In the genomic region with DNA sequence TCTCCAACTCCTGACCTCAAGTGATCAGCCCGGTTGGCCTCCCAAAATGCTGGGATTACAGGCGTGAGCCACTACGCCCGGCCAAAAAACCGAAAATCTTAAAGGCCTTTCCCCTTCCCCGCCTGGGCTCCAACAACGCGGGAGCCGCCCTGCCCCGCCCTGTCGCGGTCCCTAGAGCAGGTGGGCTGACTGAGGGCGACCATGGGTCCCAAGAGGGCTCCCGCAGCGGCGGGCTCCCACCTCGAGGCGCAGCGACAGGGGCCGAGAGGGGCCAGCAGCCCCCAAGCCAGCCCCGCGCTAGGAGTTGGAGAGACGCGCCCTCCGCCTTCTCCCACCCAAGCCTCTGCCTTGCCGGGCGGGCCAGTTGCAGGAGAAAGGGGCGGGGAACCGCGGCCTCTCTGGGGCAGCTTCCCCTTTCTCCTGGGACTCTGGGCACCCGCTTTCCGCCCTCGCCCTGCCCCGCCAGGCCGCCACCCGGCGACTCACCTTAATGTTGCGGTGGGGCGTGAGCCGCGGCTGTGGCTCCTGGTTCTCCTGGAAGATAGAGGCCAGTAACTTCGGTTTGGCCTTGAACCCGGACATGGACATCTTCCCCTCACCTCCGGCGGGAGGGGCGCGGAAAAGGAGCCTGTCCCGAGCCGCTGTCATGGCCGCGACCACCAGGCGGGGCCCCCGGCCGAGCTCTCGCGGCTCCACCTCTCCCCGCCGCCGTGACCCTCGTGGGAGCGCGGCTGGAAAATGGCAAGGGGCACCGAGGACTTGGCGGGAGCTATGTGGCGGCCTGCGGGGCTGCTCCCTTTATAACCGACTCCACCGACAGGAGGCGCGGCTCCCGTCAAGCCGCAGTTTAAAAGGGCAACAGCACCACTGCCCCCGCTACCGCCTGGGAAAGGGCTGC, we compare ENCODE assay signal across 9 cellular contexts. TPM values are rescaled to one million over a fixed set of nuclear protein-coding genes. Genes with fewer than 3 reads are reported as not detected.
DNase-seq lines count a peak whose midpoint lies in the region; ATAC-seq and TF ChIP-seq lines count a peak whose summit lies in the region.
"Not testable (repeated sequence)": the region's sequence is repeated elsewhere in the genome, so short reads cannot be mapped to it uniquely, and the experiment has no call there.
"Had no signal": no experiment of that assay in that cellular context is flagged by ENCODE, and none has a peak within 500 bp of the region (broad histone marks: within the 10 kb centered on the region; RNA-seq: fewer than 3 reads in every experiment).

Gene CHRFAM7A, minus strand, starts transcription at position 775 of the 898 bp plus-strand sequence. CDS start 10,189 bp downstream, outside the sequence.

- H3K36me3 Mint-ChIP-seq in WTC11; activated naive CD8-positive, alpha-beta T cell treated with anti-CD3 and anti-CD28 coated beads, Interleukin-2, amount 10 ng/mL, durations not matched to agents 7 days and 5 days; naive thymus-derived CD4-positive, alpha-beta T cell; stimulated activated memory B cell treated with anti-CD40 and anti-IgM and Interleukin-4, amounts not matched to agents 10 μg/mL and 1 μg/mL and 100 μg/mL, for 72 hours: not testable (repeated sequence)

- not testable (repeated sequence) for TF ChIP-seq POLR2A in gastroesophageal sphincter (IDR thresholded peaks at IDR 0.05)

- not testable (repeated sequence) for H3K4me1 Mint-ChIP-seq in WTC11; activated naive CD8-positive, alpha-beta T cell treated with anti-CD3 and anti-CD28 coated beads, Interleukin-2, amount 10 ng/mL, durations not matched to agents 7 days and 5 days; naive thymus-derived CD4-positive, alpha-beta T cell; stimulated activated memory B cell treated with anti-CD40 and anti-IgM and Interleukin-4, amounts not matched to agents 10 μg/mL and 1 μg/mL and 100 μg/mL, for 72 hours

- H3K4me1 ChIP-seq in gastroesophageal sphincter; naive thymus-derived CD4-positive, alpha-beta T cell (ENCODE audit: control insufficient read depth in 2 of 2, insufficient read depth in 2 of 2, low read length in 2 of 2): not testable (repeated sequence)

- CTCF ChIA-PET in AG04449 (lab: Yijun Ruan, JAX); WTC11 (lab: Charles Lee); naive thymus-derived CD4-positive, alpha-beta T cell (lab: Charles Lee): not testable (repeated sequence)

- no CpG with 5 or more reads among the region's 74 CpGs for WGBS in gastroesophageal sphincter (ENCODE audit: low coverage in 1 of 2), 2 donors

- H3K27ac ChIP-seq in gastroesophageal sphincter; naive thymus-derived CD4-positive, alpha-beta T cell (ENCODE audit: low read depth, low read length): not testable (repeated sequence)

- not testable (repeated sequence) for H3K9me3 Mint-ChIP-seq in WTC11; activated naive CD8-positive, alpha-beta T cell treated with anti-CD3 and anti-CD28 coated beads, Interleukin-2, amount 10 ng/mL, durations not matched to agents 7 days and 5 days; naive thymus-derived CD4-positive, alpha-beta T cell; stimulated activated memory B cell treated with anti-CD40 and anti-IgM and Interleukin-4, amounts not matched to agents 10 μg/mL and 1 μg/mL and 100 μg/mL, for 72 hours

- not testable (repeated sequence) for H3K27me3 Mint-ChIP-seq in WTC11 (ENCODE audit: low read depth); activated naive CD8-positive, alpha-beta T cell treated with anti-CD3 and anti-CD28 coated beads, Interleukin-2, amount 10 ng/mL, durations not matched to agents 7 days and 5 days; naive thymus-derived CD4-positive, alpha-beta T cell; stimulated activated memory B cell treated with anti-CD40 and anti-IgM and Interleukin-4, amounts not matched to agents 10 μg/mL and 1 μg/mL and 100 μg/mL, for 72 hours

- peak; percentile 58 for ATAC-seq in HG03175 (IDR thresholded peaks at IDR 0.05; ENCODE audit: unreplicated experiment)
- peak; percentile 87 for ATAC-seq in WTC11
- peak; percentile 73 for ATAC-seq in activated naive CD8-positive, alpha-beta T cell treated with anti-CD3 and anti-CD28 coated beads, Interleukin-2, amount 10 ng/mL, durations not matched to agents 7 days and 5 days (ENCODE audit: low read depth)
- ATAC-seq in gastroesophageal sphincter, result peak; percentile 57
- peak; percentile 90 for ATAC-seq in left lobe of liver
- peak; percentile 78 for ATAC-seq in naive thymus-derived CD4-positive, alpha-beta T cell
- ATAC-seq in stimulated activated memory B cell treated with anti-CD40 and anti-IgM and Interleukin-4, amounts not matched to agents 10 μg/mL and 1 μg/mL and 100 μg/mL, for 72 hours, result peak; percentile 68

- not testable (repeated sequence) for H3K9me3 ChIP-seq in gastroesophageal sphincter; naive thymus-derived CD4-positive, alpha-beta T cell (ENCODE audit: control insufficient read depth in 2 of 3, low read length in 3 of 3)

- not testable (repeated sequence) for DNase-seq in AG04449 (ENCODE audit: low read depth, low spot score); WTC11 (ENCODE audit: low spot score); naive thymus-derived CD4-positive, alpha-beta T cell
- peak; percentile 29 for DNase-seq in activated naive CD8-positive, alpha-beta T cell treated with anti-CD3 and anti-CD28 coated beads, Interleukin-2, amount 10 ng/mL, durations not matched to agents 7 days and 5 days
- peak; percentile 39 for DNase-seq in left lobe of liver (ENCODE audit: low spot score)

- not testable (repeated sequence) for H3K27me3 ChIP-seq in gastroesophageal sphincter; naive thymus-derived CD4-positive, alpha-beta T cell (ENCODE audit: control insufficient read depth in 2 of 2, insufficient read depth in 2 of 2, low read length in 2 of 2)

- H3K4me3 ChIP-seq in AG04449 (ENCODE audit: low read depth, low read length), result peak within 1 kb of the TSS; percentile 20; the same call in 1 of the 2 replicates
- H3K4me3 ChIP-seq in gastroesophageal sphincter; naive thymus-derived CD4-positive, alpha-beta T cell (ENCODE audit: low read length): not testable (repeated sequence)

- not testable (repeated sequence) for H3K27ac Mint-ChIP-seq in WTC11; activated naive CD8-positive, alpha-beta T cell treated with anti-CD3 and anti-CD28 coated beads, Interleukin-2, amount 10 ng/mL, durations not matched to agents 7 days and 5 days; naive thymus-derived CD4-positive, alpha-beta T cell; stimulated activated memory B cell treated with anti-CD40 and anti-IgM and Interleukin-4, amounts not matched to agents 10 μg/mL and 1 μg/mL and 100 μg/mL, for 72 hours

- intact Hi-C loops in naive thymus-derived CD4-positive, alpha-beta T cell (cut with micrococcal nuclease), result not testable (repeated sequence)

- not testable (repeated sequence) for TF ChIP-seq EP300 in gastroesophageal sphincter (IDR thresholded peaks at IDR 0.05)

- not testable (repeated sequence) for H3K4me3 Mint-ChIP-seq in WTC11; activated naive CD8-positive, alpha-beta T cell treated with anti-CD3 and anti-CD28 coated beads, Interleukin-2, amount 10 ng/mL, durations not matched to agents 7 days and 5 days; stimulated activated memory B cell treated with anti-CD40 and anti-IgM and Interleukin-4, amounts not matched to agents 10 μg/mL and 1 μg/mL and 100 μg/mL, for 72 hours
- peak within 1 kb of the TSS in 1 of 10 donors; percentile 39 for H3K4me3 Mint-ChIP-seq in naive thymus-derived CD4-positive, alpha-beta T cell

- POLR2A ChIA-PET in AG04449 (lab: Yijun Ruan, JAX); WTC11 (lab: Charles Lee); activated naive CD8-positive, alpha-beta T cell treated with anti-CD3 and anti-CD28 coated beads, Interleukin-2, amount 10 ng/mL, durations not matched to agents 7 days and 5 days (lab: Charles Lee); naive thymus-derived CD4-positive, alpha-beta T cell (lab: Charles Lee): not testable (repeated sequence)

- H3K36me3 ChIP-seq in gastroesophageal sphincter; naive thymus-derived CD4-positive, alpha-beta T cell (ENCODE audit: control insufficient read depth in 2 of 3, insufficient read depth in 3 of 3, low read length in 3 of 3): not testable (repeated sequence)

- TF ChIP-seq CTCF in AG04449 (IDR thresholded peaks at IDR 0.05; ENCODE audit: insufficient read depth, low read length, missing control alignments); WTC11 (IDR thresholded peaks at IDR 0.05); gastroesophageal sphincter (IDR thresholded peaks at IDR 0.05): not testable (repeated sequence)

RNA-seq across cellular contexts. Expression of gene CHRFAM7A, which starts in this region (rescaled TPM):
- total RNA-seq in WTC11 (2021), result 6.2 to 8.7 TPM (median 8.2 TPM) in 3 replicates
- total RNA-seq in activated naive CD8-positive, alpha-beta T cell treated with anti-CD3 and anti-CD28 coated beads, Interleukin-2, amount 10 ng/mL, durations not matched to agents 7 days and 5 days, result 1 to 10 TPM; 1.9 to 2.7 TPM
- 1 to 10 TPM in 1 of 4 donors, under 1 TPM in 3; 0.15 to 1.4 (median 0.27) TPM for total RNA-seq in gastroesophageal sphincter
- 0.38 TPM for total RNA-seq in left lobe of liver
- 1 to 10 TPM in 3 of 5 experiments, under 1 TPM in 2; 0.19 to 2.9 (median 1.8) TPM for total RNA-seq in naive thymus-derived CD4-positive, alpha-beta T cell
- not detected for polyA plus RNA-seq in naive thymus-derived CD4-positive, alpha-beta T cell
- polyA plus RNA-seq: mammary epithelial cell had no signal

Comparison
In these comparisons a context has a peak if more than half of its experiments do, and no peak if none do; other contexts are left out.
1. Peak in DNase-seq and ATAC-seq in left lobe of liver; RNA of the gene not detected or under 1 TPM.